ENCODE assay signal across 9 cellular contexts in genomic region chrX:50813843-50814661, GRCh38. TPM values are rescaled to one million over a fixed set of nuclear protein-coding genes. Genes with fewer than 3 reads are reported as not detected.
A peak's percentile ranks its signal among the peaks of the same experiment; 100 is the strongest.
DNase-seq lines count a peak whose midpoint lies in the region; ATAC-seq and TF ChIP-seq lines count a peak whose summit lies in the region.
"Had no signal": no experiment of that assay in that cellular context is flagged by ENCODE, and none has a peak within 500 bp of the region (broad histone marks: within the 10 kb centered on the region; RNA-seq: fewer than 3 reads in every experiment).

Gene SHROOM4 (minus strand): TSS chrX:50814194. CDS start chrX:50814018, 176 bp downstream.

- H3K4me3 ChIP-seq in fibroblast of villous mesenchyme (ENCODE audit: low read depth, low read length): peak within 1 kb of the TSS; percentile 47
- peak within 1 kb of the TSS; percentile 74 for H3K4me3 ChIP-seq in muscle layer of duodenum (ENCODE audit: low read depth in 1 of 2, low read length in 2 of 2)
- peak within 1 kb of the TSS; percentile 34 to 79 for H3K4me3 ChIP-seq in aorta (ENCODE audit: low read length in 2 of 2)
- H3K4me3 ChIP-seq: GM12878 had no signal

- H3K27me3 ChIP-seq in muscle layer of duodenum (ENCODE audit: low read depth, low read length) (no peaks in the 10 kb centered on the region), aorta (ENCODE audit: control insufficient read depth in 1 of 2, insufficient read depth in 2 of 2, low read length in 1 of 2) (no peaks in the 10 kb centered on the region)

- 0 to 25% methylated on average over 47 of the region's 47 CpGs for WGBS in aorta, 2 donors

- H3K4me1 ChIP-seq in muscle layer of duodenum (ENCODE audit: control insufficient read depth in 1 of 2, insufficient read depth in 2 of 2, low read length in 2 of 2) (no peaks in the 10 kb centered on the region), aorta (ENCODE audit: control insufficient read depth in 1 of 2, insufficient read depth in 2 of 2, low read length in 2 of 2) (no peaks in the 10 kb centered on the region)

- ATAC-seq in aorta (ENCODE audit: low FRiP score) (peak; percentile 87), GM19467 (IDR thresholded peaks at IDR 0.05; ENCODE audit: unreplicated experiment) (no peak), HG02571 (IDR thresholded peaks at IDR 0.05; ENCODE audit: unreplicated experiment) (no peak)
- ATAC-seq: GM12878 had no signal

- peak; percentile 78 for DNase-seq in AG20443 (ENCODE audit: low spot score)
- peak; percentile 11 for DNase-seq in RPMI7951 (ENCODE audit: low read depth)
- DNase-seq in fibroblast of villous mesenchyme (ENCODE audit: low read depth): peak; percentile 23
- peak; percentile 71 to 86 for DNase-seq in aorta
- no peak for DNase-seq in NCI-H1694 treated with DMSO at 0.1 percent for 48 hours (lab: John Stamatoyannopoulos, UW)

- no peak for TF ChIP-seq CTCF in fibroblast of villous mesenchyme (IDR thresholded peaks at IDR 0.05; ENCODE audit: insufficient read depth, low read depth, low read length)

- H3K36me3 ChIP-seq in muscle layer of duodenum (ENCODE audit: control insufficient read depth in 1 of 2, insufficient read depth in 2 of 2, low read length in 2 of 2) (no peaks in the 10 kb centered on the region), aorta (ENCODE audit: control insufficient read depth in 1 of 2, insufficient read depth in 2 of 2, low read length in 1 of 2) (no peaks in the 10 kb centered on the region)

- H3K27ac ChIP-seq in muscle layer of duodenum (ENCODE audit: low read length) (peak within 1 kb of the TSS; percentile 51), aorta (ENCODE audit: low read depth in 1 of 2, low read length in 2 of 2) (peak within 1 kb of the TSS in 1 of 2 donors; percentile 22)

- intact Hi-C loops in aorta (cut with DNase I): loop anchor here in 1 of 2 donors (5.0 kb wide), 1 partner anchor 117 kb away; no protein-coding TSS in a partner anchor

- H3K9me3 ChIP-seq in muscle layer of duodenum (ENCODE audit: control insufficient read depth in 1 of 2, low read length in 2 of 2) (no peaks in the 10 kb centered on the region), aorta (ENCODE audit: control insufficient read depth, low read length) (no peaks in the 10 kb centered on the region)

RNA-seq across cellular contexts. Expression of gene SHROOM4, which starts in this region (rescaled TPM):
- 0.29 and 0.36 TPM in 2 replicates for total RNA-seq in RPMI7951 (2014; rRNA removed; shearing (Covaris generic))
- total RNA-seq in fibroblast of villous mesenchyme (0.43 and 0.97 TPM in 2 replicates), aorta (10 to 100 TPM; 10.0 to 16.4 TPM)
- 1 to 10 TPM in 1 of 2 donors, under 1 TPM in 1; 0.38 to 5.1 TPM for polyA plus RNA-seq in aorta

Comparison
In these comparisons a context has a peak if more than half of its experiments do, and no peak if none do; other contexts are left out.
1. Peak in DNase-seq in RPMI7951; RNA of the gene not detected or under 1 TPM.
2. Peak in DNase-seq and H3K4me3 ChIP-seq in fibroblast of villous mesenchyme; RNA of the gene not detected or under 1 TPM.